In the genomic region with DNA sequence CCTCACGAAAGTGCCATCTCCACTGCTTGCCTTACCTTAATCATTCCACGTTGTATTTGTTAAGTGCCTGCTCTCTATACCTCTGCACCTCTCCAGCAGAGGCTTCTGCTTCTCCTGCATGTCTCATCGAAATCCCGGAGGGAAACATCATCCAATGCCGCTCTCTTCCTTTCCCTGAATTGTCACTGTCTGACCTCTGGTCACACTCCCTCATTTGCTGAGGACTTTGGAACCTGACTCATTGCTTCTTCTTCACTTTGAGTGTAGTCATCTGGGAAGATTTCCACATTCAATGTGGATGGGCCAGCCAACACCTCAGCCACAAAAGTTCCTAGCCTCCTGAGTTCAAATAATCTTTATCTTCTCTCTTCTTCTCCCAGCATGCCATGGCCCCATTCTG, we compare ENCODE assay signal across 13 cellular contexts.
"Had no signal": no experiment of that assay in that cellular context is flagged by ENCODE, and none has a peak within 500 bp of the region (broad histone marks: within the 10 kb centered on the region; RNA-seq: fewer than 3 reads in every experiment).

No MANE protein-coding gene starts in this region.

- H3K27ac Mint-ChIP-seq: activated CD4-positive, alpha-beta memory T cell treated with anti-CD3 and anti-CD28 coated beads for 36 hours; endodermal cell; memory B cell; nephron progenitor cell; stimulated activated naive CD8-positive, alpha-beta T cell treated with anti-CD3 and anti-CD28 coated beads, Interleukin-15, Interleukin-2, amounts not matched to agents 100 ng/mL and 50 ng/mL, for 24 hours had no signal

- H3K9me3 ChIP-seq: psoas muscle had no signal

- H3K4me3 ChIP-seq: psoas muscle had no signal

- H3K4me1 Mint-ChIP-seq: endodermal cell, memory B cell, nephron progenitor cell had no signal

- H3K27me3 Mint-ChIP-seq: stimulated activated naive CD8-positive, alpha-beta T cell treated with anti-CD3 and anti-CD28 coated beads, Interleukin-15, Interleukin-2, amounts not matched to agents 100 ng/mL and 50 ng/mL, for 24 hours had no signal

- H3K4me3 Mint-ChIP-seq: activated CD4-positive, alpha-beta memory T cell treated with anti-CD3 and anti-CD28 coated beads for 36 hours; activated T-cell treated with anti-CD3 and anti-CD28 coated beads, Interleukin-2, amount 50 U/mL, for 4 hours; endodermal cell; memory B cell; nephron progenitor cell; stimulated activated naive CD8-positive, alpha-beta T cell treated with anti-CD3 and anti-CD28 coated beads, Interleukin-15, Interleukin-2, amounts not matched to agents 100 ng/mL and 50 ng/mL, for 24 hours had no signal

- H3K36me3 Mint-ChIP-seq: activated CD4-positive, alpha-beta memory T cell treated with anti-CD3 and anti-CD28 coated beads for 36 hours; activated naive CD4-positive, alpha-beta T cell treated with anti-CD3 and anti-CD28 coated beads, Interleukin-2, amount 50 U/mL, for 72 hours; memory B cell had no signal

- H3K4me1 ChIP-seq: psoas muscle had no signal

- H3K9me3 Mint-ChIP-seq: activated CD4-positive, alpha-beta memory T cell treated with anti-CD3 and anti-CD28 coated beads for 36 hours; activated naive CD4-positive, alpha-beta T cell treated with anti-CD3 and anti-CD28 coated beads, Interleukin-2, amount 50 U/mL, for 72 hours; activated T-cell treated with anti-CD3 and anti-CD28 coated beads, Interleukin-2, amount 50 U/mL, for 4 hours; endodermal cell; nephron progenitor cell; stimulated activated naive CD8-positive, alpha-beta T cell treated with anti-CD3 and anti-CD28 coated beads, Interleukin-15, Interleukin-2, amounts not matched to agents 100 ng/mL and 50 ng/mL, for 24 hours had no signal

- H3K27ac ChIP-seq: psoas muscle had no signal

- DNase-seq: activated CD4-positive, alpha-beta memory T cell treated with anti-CD3 and anti-CD28 coated beads for 36 hours; activated CD4-positive, alpha-beta T cell treated with anti-CD3 and anti-CD28 coated beads for 1 hour; activated effector memory CD4-positive, alpha-beta T cell treated with anti-CD3 and anti-CD28 coated beads, Interleukin-2, amount 50 U/mL, for 16 hours; activated T-cell treated with anti-CD3 and anti-CD28 coated beads, Interleukin-2, amount 50 U/mL, for 4 hours; endodermal cell; nephron progenitor cell; psoas muscle; stimulated activated CD4-positive, alpha-beta T cell treated with anti-CD3 and anti-CD28 coated beads, Interleukin-2, amount 100 ng/mL, for 48 hours; stimulated activated CD8-positive, alpha-beta memory T cell treated with anti-CD3 and anti-CD28 coated beads, Interleukin-4, amount 100 ng/mL, for 48 hours had no signal

- ATAC-seq: activated naive CD4-positive, alpha-beta T cell treated with anti-CD3 and anti-CD28 coated beads, Interleukin-2, amount 50 U/mL, for 72 hours; activated T-cell treated with anti-CD3 and anti-CD28 coated beads, Interleukin-2, amount 50 U/mL, for 4 hours; left lobe of liver; psoas muscle had no signal
